ENCODE assay signal across 1 cellular context in genomic region chr9:36136894-36137391, GRCh38.
TF ChIP-seq lines count a peak whose summit lies in the region.

No MANE protein-coding gene starts in this region.

TF ChIP-seq in HepG2, 621 proteins besides CTCF, POLR2A, EP300 and RAD21:
- no peak for TF ChIP-seq ZNF879 (CRISPR knock-in tag; IDR thresholded peaks at IDR 0.05)
- TF ChIP-seq HNRNPL (IDR thresholded peaks at IDR 0.05; ENCODE audit: low read depth, low read length): no peak
- 0 out of 2 replicates have a peak, but pooled peaks have one; percentile 7 for TF ChIP-seq RNF2 (conservative IDR thresholded peaks at IDR 0.05; ENCODE audit: low read depth)
- TF ChIP-seq ZNF333 (CRISPR knock-in tag; IDR thresholded peaks at IDR 0.05; ENCODE audit: borderline replicate concordance): no peak
- no peak for TF ChIP-seq ZNF280B (CRISPR knock-in tag; IDR thresholded peaks at IDR 0.05; ENCODE audit: borderline replicate concordance)
- peak; percentile 10; the same call in 1 of the 2 replicates for TF ChIP-seq MTERF4 (CRISPR knock-in tag; IDR thresholded peaks at IDR 0.05)
- no peak for TF ChIP-seq PAX8 (CRISPR knock-in tag; IDR thresholded peaks at IDR 0.05; ENCODE audit: borderline replicate concordance)
- TF ChIP-seq IRF2 (CRISPR knock-in tag; IDR thresholded peaks at IDR 0.05): no peak
